ENCODE assay signal across 14 cellular contexts in the genomic region with DNA sequence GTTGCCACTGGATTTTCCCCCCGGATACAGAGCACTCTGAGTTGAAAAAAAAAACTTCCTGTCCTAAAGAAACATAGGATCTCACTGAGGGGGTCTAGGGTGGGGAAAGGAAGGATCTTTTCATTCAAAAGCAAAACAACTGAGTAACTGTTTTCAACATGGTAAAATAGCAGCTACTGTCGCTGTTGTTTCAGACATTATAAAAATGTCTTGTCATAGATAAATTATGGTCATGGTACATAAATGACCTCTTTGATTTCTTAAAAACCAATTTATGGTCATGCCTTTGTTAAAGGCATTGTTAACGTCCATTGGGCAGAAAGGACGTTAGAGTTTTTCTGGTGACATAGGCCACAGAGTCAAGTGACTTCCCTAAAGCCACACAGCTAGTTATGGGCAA.
DNase-seq lines count a peak whose midpoint lies in the region; ATAC-seq and TF ChIP-seq lines count a peak whose summit lies in the region.
"Had no signal": no experiment of that assay in that cellular context is flagged by ENCODE, and none has a peak within 500 bp of the region (broad histone marks: within the 10 kb centered on the region; RNA-seq: fewer than 3 reads in every experiment).

No MANE protein-coding gene starts in this region.

- H3K4me1 ChIP-seq in parathyroid adenoma = peaks cover 6% of the 10 kb centered on the region

- H3K4me2 ChIP-seq in parathyroid adenoma (ENCODE audit: low read length) = no peak overlapping the region
- H3K4me2 ChIP-seq: BLaER1 treated with 17β-estradiol and CSF1 and Interleukin-3, amounts not matched to agents 10 nM and 100 nM had no signal

- H3K27me3 ChIP-seq in parathyroid adenoma (ENCODE audit: control insufficient read depth, insufficient read depth, low read length) = no peaks in the 10 kb centered on the region
- H3K27me3 ChIP-seq: BLaER1 treated with 17β-estradiol and CSF1 and Interleukin-3, amounts not matched to agents 10 nM and 100 nM had no signal

- no peak for ATAC-seq in HG03045 (IDR thresholded peaks at IDR 0.05; ENCODE audit: unreplicated experiment)

- no peak overlapping the region for H3K9ac ChIP-seq in parathyroid adenoma
- H3K9ac ChIP-seq: BLaER1 treated with 17β-estradiol and CSF1 and Interleukin-3, amounts not matched to agents 10 nM and 100 nM had no signal

- H3K27ac ChIP-seq in parathyroid adenoma = peak overlapping the region; percentile 5
- H3K27ac ChIP-seq: BLaER1 treated with 17β-estradiol and CSF1 and Interleukin-3, amounts not matched to agents 10 nM and 100 nM had no signal

- DNase-seq in COLO829 (ENCODE audit: low spot score) (peak; percentile 20), HEK293T (ENCODE audit: extremely low spot score) (no peak), foreskin melanocyte (peak; percentile 65), islet precursor cell (no peak), T-helper 9 cell (no peak)
- DNase-seq: ACHN; Calu3; CD4-positive, CD25-positive, alpha-beta regulatory T cell; DMS 273 treated with DMSO at 0.1 percent for 48 hours; H7; IMR-90 had no signal

- CTCF ChIA-PET in HEK293T (lab: Yijun Ruan, JAX) = no interaction called here

- TF ChIP-seq CTCF in parathyroid adenoma (IDR thresholded peaks at IDR 0.05) = no peak

- H3K79me2 ChIP-seq in parathyroid adenoma = no peaks in the 10 kb centered on the region

- H3K36me3 ChIP-seq in parathyroid adenoma (ENCODE audit: control insufficient read depth, insufficient read depth, low read length) = no peaks in the 10 kb centered on the region
- H3K36me3 ChIP-seq: BLaER1 treated with 17β-estradiol and CSF1 and Interleukin-3, amounts not matched to agents 10 nM and 100 nM had no signal

- no peak overlapping the region for H3K4me3 ChIP-seq in parathyroid adenoma (ENCODE audit: low read depth, low read length)
- H3K4me3 ChIP-seq: BLaER1 treated with 17β-estradiol and CSF1 and Interleukin-3, amounts not matched to agents 10 nM and 100 nM had no signal

- no peaks in the 10 kb centered on the region for H3K9me3 ChIP-seq in parathyroid adenoma (ENCODE audit: control insufficient read depth, low read length)
- H3K9me3 ChIP-seq: BLaER1 treated with 17β-estradiol and CSF1 and Interleukin-3, amounts not matched to agents 10 nM and 100 nM had no signal

- H2AFZ ChIP-seq in parathyroid adenoma = no peak overlapping the region

- POLR2A ChIA-PET in HEK293T (lab: Yijun Ruan, JAX) = no interaction called here

TF ChIP-seq in HEK293T, 16 proteins besides CTCF, POLR2A, EP300 and RAD21:
- TF ChIP-seq ARNT (IDR thresholded peaks at IDR 0.05) (no peak), FOXA1 (IDR thresholded peaks at IDR 0.05) (no peak), CTBP1 (IDR thresholded peaks at IDR 0.05; ENCODE audit: borderline replicate concordance) (no peak), FOXK2 (IDR thresholded peaks at IDR 0.05) (no peak), ZNF384 (IDR thresholded peaks at IDR 0.05) (no peak)
- TF ChIP-seq, protein P1, sequence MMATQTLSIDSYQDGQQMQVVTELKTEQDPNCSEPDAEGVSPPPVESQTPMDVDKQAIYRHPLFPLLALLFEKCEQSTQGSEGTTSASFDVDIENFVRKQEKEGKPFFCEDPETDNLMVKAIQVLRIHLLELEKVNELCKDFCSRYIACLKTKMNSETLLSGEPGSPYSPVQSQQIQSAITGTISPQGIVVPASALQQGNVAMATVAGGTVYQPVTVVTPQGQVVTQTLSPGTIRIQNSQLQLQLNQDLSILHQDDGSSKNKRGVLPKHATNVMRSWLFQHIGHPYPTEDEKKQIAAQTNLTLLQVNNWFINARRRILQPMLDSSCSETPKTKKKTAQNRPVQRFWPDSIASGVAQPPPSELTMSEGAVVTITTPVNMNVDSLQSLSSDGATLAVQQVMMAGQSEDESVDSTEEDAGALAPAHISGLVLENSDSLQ (IDR thresholded peaks at IDR 0.05) = peak; percentile 50; the same call in 1 of the 2 replicates
TF ChIP-seq in HEK293T: peak in this region for 1.

Comparison
In these comparisons a context has a peak if more than half of its experiments do, and no peak if none do; other contexts are left out.
1. DNase-seq: peak in COLO829 (single experiment) and foreskin melanocyte (single experiment); none in HEK293T (single experiment), islet precursor cell (single experiment) and T-helper 9 cell (single experiment).